Comparison of ENCODE assay signal across 1 cellular context in the genomic region with DNA sequence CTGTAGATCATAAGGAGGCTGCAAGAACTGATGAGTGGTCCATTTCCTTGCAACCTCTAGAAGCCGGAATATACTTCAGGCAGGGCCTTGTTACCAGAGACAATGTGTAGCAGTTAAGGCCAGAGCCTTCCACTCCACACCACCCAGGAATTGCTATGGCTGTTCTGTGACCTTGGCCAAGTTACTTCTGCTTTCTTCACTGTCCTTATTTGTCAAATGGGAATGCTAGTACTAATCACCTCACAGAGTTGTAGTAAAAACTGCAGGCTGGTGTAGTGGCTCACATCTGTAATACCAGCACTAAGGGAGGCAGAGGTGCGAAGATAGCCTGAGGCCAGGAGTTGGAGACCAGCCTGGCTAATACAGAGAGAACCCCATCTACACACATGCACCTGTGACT.
TF ChIP-seq lines count a peak whose summit lies in the region.

No MANE protein-coding gene starts in this region.

TF ChIP-seq in HCT116, 20 proteins besides CTCF, POLR2A, EP300 and RAD21:
- TF ChIP-seq YY1 (IDR thresholded peaks at IDR 0.05; ENCODE audit: extremely low read depth, insufficient replicate concordance, low read depth, low read length) (no peak), JUND (IDR thresholded peaks at IDR 0.05) (no peak), SP1 (IDR thresholded peaks at IDR 0.05; ENCODE audit: low read depth) (no peak)
